ENCODE assay signal across 8 cellular contexts in genomic region chr11:133277886-133278285, GRCh38.
"Had no signal": no experiment of that assay in that cellular context is flagged by ENCODE, and none has a peak within 500 bp of the region (broad histone marks: within the 10 kb centered on the region; RNA-seq: fewer than 3 reads in every experiment).

No MANE protein-coding gene starts in this region.

- DNase-seq: GM23248, GOT3, H7, H9, HCEC 1CT, HFFc6 had no signal

- ATAC-seq: GM23338, HCT116 had no signal
